1 cellular context compared by ENCODE assay signal in the genomic region with DNA sequence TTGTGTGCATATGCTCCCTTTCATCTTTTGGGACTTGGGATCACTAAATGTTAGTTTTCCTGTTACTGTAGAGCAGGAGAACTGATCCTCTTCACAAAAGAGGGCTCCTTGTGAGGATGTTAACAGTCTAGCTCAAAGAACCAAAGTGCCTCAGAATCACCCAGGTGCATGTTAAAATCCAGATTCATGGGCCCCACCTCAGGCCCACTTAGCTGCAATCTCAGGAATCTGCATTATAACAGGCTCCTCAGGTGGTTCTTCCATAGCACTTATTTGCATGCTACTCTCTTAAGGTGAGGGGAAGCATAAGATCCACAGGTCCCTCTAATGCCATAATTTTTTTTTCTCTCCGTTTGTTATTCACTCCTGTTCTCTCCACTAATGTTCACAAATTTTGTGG.
TF ChIP-seq lines count a peak whose summit lies in the region.

No MANE protein-coding gene starts in this region.

TF ChIP-seq in GM23338, 12 proteins besides CTCF, POLR2A, EP300 and RAD21 (continued from another document):
- TF ChIP-seq ZNF462 (CRISPR knock-in tag; IDR thresholded peaks at IDR 0.05), result peak; percentile 86
- TF ChIP-seq NANOG (IDR thresholded peaks at IDR 0.05; ENCODE audit: borderline replicate concordance), result peak; percentile 83; the same call in 1 of the 2 replicates
- TF ChIP-seq, protein P1, sequence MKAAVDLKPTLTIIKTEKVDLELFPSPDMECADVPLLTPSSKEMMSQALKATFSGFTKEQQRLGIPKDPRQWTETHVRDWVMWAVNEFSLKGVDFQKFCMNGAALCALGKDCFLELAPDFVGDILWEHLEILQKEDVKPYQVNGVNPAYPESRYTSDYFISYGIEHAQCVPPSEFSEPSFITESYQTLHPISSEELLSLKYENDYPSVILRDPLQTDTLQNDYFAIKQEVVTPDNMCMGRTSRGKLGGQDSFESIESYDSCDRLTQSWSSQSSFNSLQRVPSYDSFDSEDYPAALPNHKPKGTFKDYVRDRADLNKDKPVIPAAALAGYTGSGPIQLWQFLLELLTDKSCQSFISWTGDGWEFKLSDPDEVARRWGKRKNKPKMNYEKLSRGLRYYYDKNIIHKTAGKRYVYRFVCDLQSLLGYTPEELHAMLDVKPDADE (IDR thresholded peaks at IDR 0.05), result no peak
- TF ChIP-seq STAT1 (IDR thresholded peaks at IDR 0.05; ENCODE audit: unreplicated experiment), result no peak
- no peak for TF ChIP-seq REST (IDR thresholded peaks at IDR 0.05; ENCODE audit: unreplicated experiment)
- no peak for TF ChIP-seq ZNF331 (CRISPR knock-in tag; IDR thresholded peaks at IDR 0.05; ENCODE audit: low read depth)
- TF ChIP-seq CREB1 (CRISPR knock-in tag; IDR thresholded peaks at IDR 0.05; ENCODE audit: low read depth), result 0 out of 2 replicates have a peak, but pooled peaks have one; percentile 15
